Comparison of ENCODE assay signal across 1 cellular context in genomic region chr5:3304346-3304745, GRCh38.
TF ChIP-seq lines count a peak whose summit lies in the region.

No MANE protein-coding gene starts in this region.

TF ChIP-seq in H1, 55 proteins besides CTCF, POLR2A, EP300 and RAD21:
- TF ChIP-seq NRF1 (IDR thresholded peaks at IDR 0.05; ENCODE audit: low read depth, low read length) (no peak), HDAC2 (IDR thresholded peaks at IDR 0.05; ENCODE audit: borderline replicate concordance in 1 of 2, low read depth in 2 of 2, low read length in 2 of 2) (no peak), USF2 (IDR thresholded peaks at IDR 0.05; ENCODE audit: low read length) (no peak), CHD1 (IDR thresholded peaks at IDR 0.05; ENCODE audit: low read depth, low read length) (no peak), SRF (IDR thresholded peaks at IDR 0.05; ENCODE audit: low read depth, low read length) (no peak), NANOG (IDR thresholded peaks at IDR 0.05; ENCODE audit: insufficient read depth, low read depth, low read length, poor library complexity, severe bottlenecking) (no peak), CTBP2 (IDR thresholded peaks at IDR 0.05; ENCODE audit: borderline replicate concordance, insufficient read depth, insufficient read length, low read length) (no peak), KDM5A (IDR thresholded peaks at IDR 0.05; ENCODE audit: low read length) (no peak), KDM4A (IDR thresholded peaks at IDR 0.05; ENCODE audit: low read depth, low read length, severe bottlenecking) (no peak), FOSL1 (IDR thresholded peaks at IDR 0.05; ENCODE audit: insufficient read depth, low read depth, low read length) (no peak), CBX5 (IDR thresholded peaks at IDR 0.05; ENCODE audit: low read depth, low read length) (no peak), E2F6 (IDR thresholded peaks at IDR 0.05) (no peak), SAP30 (IDR thresholded peaks at IDR 0.05; ENCODE audit: insufficient read depth, insufficient replicate concordance, low read length) (no peak), ASH2L (IDR thresholded peaks at IDR 0.05; ENCODE audit: low read length) (no peak), GTF2F1 (IDR thresholded peaks at IDR 0.05; ENCODE audit: borderline replicate concordance, low read depth, low read length) (no peak), CREB1 (IDR thresholded peaks at IDR 0.05) (no peak), PHF8 (conservative IDR thresholded peaks at IDR 0.05; ENCODE audit: low read depth, low read length) (no peak), TAF1 (IDR thresholded peaks at IDR 0.05; ENCODE audit: low read depth, low read length) (no peak), CHD7 (IDR thresholded peaks at IDR 0.05; ENCODE audit: insufficient replicate concordance, low read length) (no peak)
